In genomic region chr2:10329880-10330699, GRCh38 we compare ENCODE assay signal across 8 cellular contexts. TPM values are rescaled to one million over a fixed set of nuclear protein-coding genes. Genes with fewer than 3 reads are reported as not detected.
DNase-seq lines count a peak whose midpoint lies in the region; ATAC-seq and TF ChIP-seq lines count a peak whose summit lies in the region.

No MANE protein-coding gene starts in this region.

- H3K4me3 Mint-ChIP-seq in activated naive CD8-positive, alpha-beta T cell treated with anti-CD3 and anti-CD28 coated beads, Interleukin-2, amount 50 U/mL, for 24 hours, result peak overlapping the region; percentile 88

- H3K4me1 ChIP-seq in mononuclear cell (ENCODE audit: insufficient read depth, low read length), result peaks cover 89% of the 10 kb centered on the region

- peaks cover 18% of the 10 kb centered on the region for H3K36me3 ChIP-seq in MG63

- TF ChIP-seq CTCF in AG10803 (conservative IDR thresholded peaks at IDR 0.05; ENCODE audit: low read length), result no peak

- DNase-seq in AG10803 (ENCODE audit: low read depth), result peak; percentile 53
- DNase-seq in MG63, result peak; percentile 70
- DNase-seq in activated naive CD8-positive, alpha-beta T cell treated with anti-CD3 and anti-CD28 coated beads, Interleukin-2, amount 50 U/mL, for 24 hours, result peak; percentile 24
- DNase-seq in D341Med (ENCODE audit: low spot score), result no peak
- no peak for DNase-seq in NCI-H2227 treated with DMSO at 0.1 percent for 48 hours (lab: John Stamatoyannopoulos, UW)
- no peak for DNase-seq in NCI-H146 (lab: John Stamatoyannopoulos, UW)

- H3K36me3 Mint-ChIP-seq in activated naive CD8-positive, alpha-beta T cell treated with anti-CD3 and anti-CD28 coated beads, Interleukin-2, amount 50 U/mL, for 24 hours (ENCODE audit: low read depth), result peaks cover 8% of the 10 kb centered on the region

- H3K27me3 Mint-ChIP-seq in activated naive CD8-positive, alpha-beta T cell treated with anti-CD3 and anti-CD28 coated beads, Interleukin-2, amount 50 U/mL, for 24 hours, result no peaks in the 10 kb centered on the region

- peaks cover 92% of the 10 kb centered on the region for H3K4me1 Mint-ChIP-seq in activated naive CD8-positive, alpha-beta T cell treated with anti-CD3 and anti-CD28 coated beads, Interleukin-2, amount 50 U/mL, for 24 hours

- no peak for ATAC-seq in activated naive CD8-positive, alpha-beta T cell treated with anti-CD3 and anti-CD28 coated beads, Interleukin-2, amount 50 U/mL, for 24 hours
- no peak for ATAC-seq in GM19324 (IDR thresholded peaks at IDR 0.05; ENCODE audit: low FRiP score, unreplicated experiment)

- H3K9me3 Mint-ChIP-seq in activated naive CD8-positive, alpha-beta T cell treated with anti-CD3 and anti-CD28 coated beads, Interleukin-2, amount 50 U/mL, for 24 hours, result no peaks in the 10 kb centered on the region

- H3K27ac Mint-ChIP-seq in activated naive CD8-positive, alpha-beta T cell treated with anti-CD3 and anti-CD28 coated beads, Interleukin-2, amount 50 U/mL, for 24 hours, result peak overlapping the region; percentile 97

- H3K4me3 ChIP-seq in AG10803 (ENCODE audit: low read length) (no peak overlapping the region), MG63 (no peak overlapping the region), mononuclear cell (ENCODE audit: low read length) (peak overlapping the region; percentile 27)

- H3K9me3 ChIP-seq in MG63 (0 out of 2 replicates have a peak, but pooled peaks cover 1% of the 10 kb centered on the region), mononuclear cell (ENCODE audit: low read depth, low read length) (no peaks in the 10 kb centered on the region)

- H3K27me3 ChIP-seq in MG63 (no peaks in the 10 kb centered on the region), mononuclear cell (ENCODE audit: insufficient read depth, low read length) (no peaks in the 10 kb centered on the region)

RNA-seq across cellular contexts. Expression of gene HPCAL1, which starts 27.4 kb away (rescaled TPM):
- total RNA-seq in MG63 (2014; rRNA removed; shearing (Covaris generic); ENCODE audit: low replicate concordance), result 101 and 159 TPM in 2 replicates
- total RNA-seq in mononuclear cell, result 34.7 TPM

Comparison
In these comparisons a context has a peak if more than half of its experiments do, and no peak if none do; other contexts are left out.
1. DNase-seq: peak in AG10803 (single experiment), MG63 (single experiment) and activated naive CD8-positive, alpha-beta T cell treated with anti-CD3 and anti-CD28 coated beads, Interleukin-2, amount 50 U/mL, for 24 hours (single experiment); none in D341Med (single experiment), NCI-H2227 treated with DMSO at 0.1 percent for 48 hours (single experiment) and NCI-H146 (single experiment).